In genomic region chr2:32882911-32883810, GRCh38 we compare ENCODE assay signal across 19 cellular contexts.
DNase-seq lines count a peak whose midpoint lies in the region; ATAC-seq, FAIRE-seq and TF ChIP-seq lines count a peak whose summit lies in the region.
"Had no signal": no experiment of that assay in that cellular context is flagged by ENCODE, and none has a peak within 500 bp of the region (broad histone marks: within the 10 kb centered on the region; RNA-seq: fewer than 3 reads in every experiment).

No MANE protein-coding gene starts in this region.

- DNase-seq in HepG2 (ENCODE audit: low spot score) (no peak), right lobe of liver (no peak), astrocyte of the cerebellum (ENCODE audit: low read depth) (peak; percentile 51), foreskin keratinocyte (peak; percentile 17 to 35), SW480 (ENCODE audit: low spot score) (no peak), HPDE6-E6E7 (ENCODE audit: extremely low spot score) (no peak), NCI-H2081 treated with DMSO at 0.1 percent for 48 hours (lab: John Stamatoyannopoulos, UW) (no peak)
- DNase-seq: activated CD4-positive, alpha-beta T cell treated with anti-CD3 and anti-CD28 coated beads, Interleukin-2, amount 50 U/mL, for 4 hours; activated T-cell treated with anti-CD3 and anti-CD28 coated beads, Interleukin-2, amount 50 U/mL, for 72 hours; Caco-2; naive thymus-derived CD4-positive, alpha-beta T cell; stimulated activated CD4-positive, alpha-beta T cell treated with anti-CD3 and anti-CD28 coated beads, Interleukin-4, amount 100 ng/mL, for 1 hour had no signal

- H3K4me3 ChIP-seq in HepG2 (replicated peaks in 1 of 3; ENCODE audit: insufficient read depth in 1 of 3, low read depth in 2 of 3, low read length in 3 of 3) (no peak overlapping the region), right lobe of liver (no peak overlapping the region), astrocyte of the cerebellum (ENCODE audit: low read depth, low read length) (no peak overlapping the region)
- H3K4me3 ChIP-seq: right atrium auricular region, SK-N-MC, thoracic aorta had no signal

- H3K27me3 ChIP-seq in HepG2 (ENCODE audit: control insufficient read depth in 1 of 2, insufficient read depth in 2 of 2, low read length in 2 of 2) (peaks cover 1 to 2% of the 10 kb centered on the region in 2 experiments; a peak in 1 of 5 replicates), right lobe of liver (no peaks in the 10 kb centered on the region), foreskin keratinocyte (peaks cover 3% of the 10 kb centered on the region)
- H3K27me3 ChIP-seq: right atrium auricular region had no signal

- H3K27ac ChIP-seq in HepG2 (ENCODE audit: extremely low read length, insufficient read depth, low read length) (no peak overlapping the region), right lobe of liver (no peak overlapping the region), foreskin keratinocyte (no peak overlapping the region)
- H3K27ac ChIP-seq: epithelial cell of prostate, right atrium auricular region, SK-N-MC, thoracic aorta had no signal

- TF ChIP-seq CTCF in HepG2 (CRISPR knock-in tag; IDR thresholded peaks at IDR 0.05) (no peak), right lobe of liver (IDR thresholded peaks at IDR 0.05) (no peak), astrocyte of the cerebellum (IDR thresholded peaks at IDR 0.05; ENCODE audit: low read depth, low read length, missing control alignments) (no peak), foreskin keratinocyte (conservative IDR thresholded peaks at IDR 0.05) (no peak)

- no peak for FAIRE-seq in HepG2 (lab: Jason Lieb, UNC)
- FAIRE-seq: TTC549 had no signal

- no peak for TF ChIP-seq EP300 in HepG2 (IDR thresholded peaks at IDR 0.05; ENCODE audit: low read depth in 2 of 2, low read length in 2 of 2)
- TF ChIP-seq EP300 in HepG2 (CRISPR knock-in tag; IDR thresholded peaks at IDR 0.05; ENCODE audit: borderline replicate concordance), result no peak

- H3K36me3 ChIP-seq in HepG2 (replicated peaks in 1 of 2; ENCODE audit: control insufficient read depth in 1 of 2, insufficient read depth in 2 of 2, low read length in 2 of 2) (no peaks in the 10 kb centered on the region), right lobe of liver (no peaks in the 10 kb centered on the region)
- H3K36me3 ChIP-seq: right atrium auricular region, thoracic aorta had no signal

- no TSS peak for BruUV-seq in HepG2 (replicated peaks; lab: Mats Ljungman, UMichigan)

- in situ Hi-C loops in HepG2 (cut with HindIII; ENCODE audit: extremely low pct_ligation_motif_present, low pct_unique_long_range_greater_than_20kb), result no loop called here
- in situ Hi-C loops in astrocyte of the cerebellum (cut with HindIII; ENCODE audit: low sequenced_read_pairs), result no loop called here

- no peak overlapping the region for H3K4me2 ChIP-seq in HepG2 (ENCODE audit: low read depth, low read length)

- H2AFZ ChIP-seq in HepG2 (ENCODE audit: low read length), result no peak overlapping the region

- H3K9me3 ChIP-seq in HepG2 (ENCODE audit: low read length), result no peaks in the 10 kb centered on the region
- H3K9me3 ChIP-seq in right lobe of liver, result no peaks in the 10 kb centered on the region
- H3K9me3 ChIP-seq: right atrium auricular region, thoracic aorta had no signal

- H4K20me1 ChIP-seq in HepG2 (ENCODE audit: insufficient read depth, low read length), result no peaks in the 10 kb centered on the region

- POLR2A ChIA-PET in HepG2 (lab: Yijun Ruan, JAX), result no interaction called here

- TF ChIP-seq POLR2A in HepG2 (IDR thresholded peaks at IDR 0.05; ENCODE audit: insufficient read depth in 1 of 2, low read depth in 2 of 2, low read length in 2 of 2) (no peak), right lobe of liver (IDR thresholded peaks at IDR 0.05) (no peak)

- intact Hi-C loops in HepG2 (cut with micrococcal nuclease; ENCODE audit: unreplicated experiment), result no loop called here
- intact Hi-C loops in right lobe of liver (cut with DNase I), result no loop called here

- no peaks in the 10 kb centered on the region for H3K79me2 ChIP-seq in HepG2 (ENCODE audit: insufficient read depth, low read length)

- ATAC-seq in HepG2 (no peak), right lobe of liver (no peak), foreskin keratinocyte (no peak), HG03565 (IDR thresholded peaks at IDR 0.05; ENCODE audit: unreplicated experiment) (no peak)
- ATAC-seq: activated T-cell treated with anti-CD3 and anti-CD28 coated beads, Interleukin-2, amount 50 U/mL, for 72 hours; left lobe of liver; naive thymus-derived CD4-positive, alpha-beta T cell had no signal

- WGBS in HepG2 (ENCODE audit: low lambda C conversion rate), result 24% methylated on average over 10 of the region's 10 CpGs
- 70% methylated on average over 8 of the region's 10 CpGs for WGBS in right lobe of liver (ENCODE audit: insufficient coverage, low coverage, low lambda C conversion rate, missing lambda C conversion rate)

- TF ChIP-seq RAD21 in HepG2 (CRISPR knock-in tag; IDR thresholded peaks at IDR 0.05), result no peak

- no peak overlapping the region for H3K9ac ChIP-seq in HepG2 (ENCODE audit: insufficient read depth, low read depth, low read length)

- H3K4me1 ChIP-seq in HepG2 (ENCODE audit: insufficient read depth, low read length), result no peaks in the 10 kb centered on the region
- H3K4me1 ChIP-seq in right lobe of liver, result no peaks in the 10 kb centered on the region
- no peaks in the 10 kb centered on the region for H3K4me1 ChIP-seq in foreskin keratinocyte
- H3K4me1 ChIP-seq: Caco-2, right atrium auricular region had no signal

- CTCF ChIA-PET in HepG2 (lab: Yijun Ruan, JAX; ENCODE audit: low intra/inter-chr PET ratio, low total read pairs), result no interaction called here

TF ChIP-seq in HepG2, 621 proteins besides CTCF, POLR2A, EP300 and RAD21:
- TF ChIP-seq HDAC2 (CRISPR knock-in tag; IDR thresholded peaks at IDR 0.05) (no peak), ZNF431 (CRISPR knock-in tag; IDR thresholded peaks at IDR 0.05; ENCODE audit: borderline replicate concordance, low read depth) (no peak), CEBPB (IDR thresholded peaks at IDR 0.05; ENCODE audit: borderline replicate concordance, low read depth, low read length) (peak; percentile 39; the same call in 1 of the 2 replicates), ZNF335 (CRISPR knock-in tag; IDR thresholded peaks at IDR 0.05) (no peak), ZNF18 (CRISPR knock-in tag; IDR thresholded peaks at IDR 0.05; ENCODE audit: insufficient replicate concordance) (no peak), TGIF2 (CRISPR knock-in tag; IDR thresholded peaks at IDR 0.05) (no peak), TARDBP (CRISPR knock-in tag; IDR thresholded peaks at IDR 0.05) (no peak), STAT5B (CRISPR knock-in tag; IDR thresholded peaks at IDR 0.05) (no peak)

Comparison
In these comparisons a context has a peak if more than half of its experiments do, and no peak if none do; other contexts are left out.
1. DNase-seq: peak in astrocyte of the cerebellum (single experiment) and foreskin keratinocyte (2 of 2); none in HepG2 (single experiment), right lobe of liver (0 of 3), SW480 (single experiment), HPDE6-E6E7 (single experiment) and NCI-H2081 treated with DMSO at 0.1 percent for 48 hours (single experiment).